In the genomic region with DNA sequence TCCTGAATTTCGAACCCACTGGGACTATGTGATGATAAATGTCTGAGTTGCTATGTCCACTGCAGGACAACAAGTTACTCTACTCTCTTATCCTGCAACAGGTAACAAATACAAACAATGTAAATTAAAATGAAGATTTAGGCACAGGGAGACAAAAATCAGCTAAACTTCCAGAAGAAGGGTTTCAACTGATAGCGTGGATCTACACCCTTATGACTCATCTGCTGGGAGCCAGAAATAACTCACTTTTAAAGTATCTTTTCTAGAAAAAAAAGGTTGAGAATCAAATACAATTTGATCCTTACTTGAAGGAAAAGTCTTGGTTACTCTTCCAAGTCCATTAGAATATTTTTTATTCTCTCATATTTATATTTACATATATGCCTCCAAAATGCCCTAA, we compare ENCODE assay signal across 13 cellular contexts. TPM values are rescaled to one million over a fixed set of nuclear protein-coding genes. Genes with fewer than 3 reads are reported as not detected.
A peak's percentile ranks its signal among the peaks of the same experiment; 100 is the strongest.
DNase-seq lines count a peak whose midpoint lies in the region; ATAC-seq, FAIRE-seq and TF ChIP-seq lines count a peak whose summit lies in the region.
"Had no signal": no experiment of that assay in that cellular context is flagged by ENCODE, and none has a peak within 500 bp of the region (broad histone marks: within the 10 kb centered on the region; RNA-seq: fewer than 3 reads in every experiment).

No MANE protein-coding gene starts in this region.

- peaks cover 44% of the 10 kb centered on the region for H3K36me3 Mint-ChIP-seq in activated T-helper 2 cell treated with anti-CD3 and anti-CD28 coated beads, Interferon-gamma antibody, Interleukin-2, Interleukin-4, amounts not matched to agents 10 μg/mL and 5 μg/mL and 100 μg/mL, durations not matched to agents 14 hours and 24 hours and 36 hours (ENCODE audit: low read depth)

- H3K4me1 ChIP-seq in suprapubic skin, result peaks cover 19% of the 10 kb centered on the region

- H3K9me3 Mint-ChIP-seq in activated T-helper 2 cell treated with anti-CD3 and anti-CD28 coated beads, Interferon-gamma antibody, Interleukin-2, Interleukin-4, amounts not matched to agents 10 μg/mL and 5 μg/mL and 100 μg/mL, durations not matched to agents 14 hours and 24 hours and 36 hours, result peaks cover 5% of the 10 kb centered on the region

- DNase-seq in AG08395 (ENCODE audit: low spot score), result peak; percentile 33
- DNase-seq in H54 (ENCODE audit: insufficient read length, low spot score), result no peak
- DNase-seq in activated T-helper 2 cell treated with anti-CD3 and anti-CD28 coated beads, Interferon-gamma antibody, Interleukin-2, Interleukin-4, amounts not matched to agents 10 μg/mL and 5 μg/mL and 100 μg/mL, durations not matched to agents 14 hours and 24 hours and 36 hours (ENCODE audit: low spot score), result no peak
- DNase-seq in fibroblast of villous mesenchyme (ENCODE audit: low read depth), result peak; percentile 33
- DNase-seq in suprapubic skin (ENCODE audit: low spot score in 2 of 2), result no peak
- no peak for DNase-seq in G401 (ENCODE audit: low spot score)
- DNase-seq in occipital lobe (lab: John Stamatoyannopoulos, UW), result no peak
- DNase-seq: activated naive CD8-positive, alpha-beta T cell treated with anti-CD3 and anti-CD28 coated beads, Interleukin-2, amount 10 ng/mL, durations not matched to agents 7 days and 5 days; left lung; NCI-H1436 had no signal

- no peak for ATAC-seq in GM19397 (IDR thresholded peaks at IDR 0.05; ENCODE audit: unreplicated experiment)

- intact Hi-C loops in activated T-helper 2 cell treated with anti-CD3 and anti-CD28 coated beads, Interferon-gamma antibody, Interleukin-2, Interleukin-4, amounts not matched to agents 10 μg/mL and 5 μg/mL and 100 μg/mL, durations not matched to agents 14 hours and 24 hours and 36 hours (cut with micrococcal nuclease), result no loop called here

- no peak for TF ChIP-seq CTCF in fibroblast of villous mesenchyme (IDR thresholded peaks at IDR 0.05; ENCODE audit: insufficient read depth, low read depth, low read length)
- no peak for TF ChIP-seq CTCF in suprapubic skin (IDR thresholded peaks at IDR 0.05)

- no peaks in the 10 kb centered on the region for H3K27me3 Mint-ChIP-seq in activated T-helper 2 cell treated with anti-CD3 and anti-CD28 coated beads, Interferon-gamma antibody, Interleukin-2, Interleukin-4, amounts not matched to agents 10 μg/mL and 5 μg/mL and 100 μg/mL, durations not matched to agents 14 hours and 24 hours and 36 hours (ENCODE audit: low read depth)
- H3K27me3 Mint-ChIP-seq: activated naive CD8-positive, alpha-beta T cell treated with anti-CD3 and anti-CD28 coated beads, Interleukin-2, amount 10 ng/mL, durations not matched to agents 7 days and 5 days had no signal

- no peak for TF ChIP-seq EP300 in suprapubic skin (IDR thresholded peaks at IDR 0.05)

- H3K4me3 ChIP-seq in fibroblast of villous mesenchyme (ENCODE audit: low read depth, low read length) (no peak overlapping the region), suprapubic skin (no peak overlapping the region)
- H3K4me3 ChIP-seq: left lung had no signal

- WGBS in suprapubic skin, result 60% methylated on average over 2 of the region's 2 CpGs

- H3K27ac ChIP-seq in suprapubic skin, result no peak overlapping the region
- H3K27ac ChIP-seq: C4-2B, left lung had no signal

- in situ Hi-C loops in G401 (cut with HindIII; ENCODE audit: low sequenced_read_pairs), result no loop called here

- TF ChIP-seq POLR2A in H54 (IDR thresholded peaks at IDR 0.05; ENCODE audit: low read depth, low read length) (no peak), suprapubic skin (IDR thresholded peaks at IDR 0.05) (no peak)

- H3K9me3 ChIP-seq in suprapubic skin, result no peaks in the 10 kb centered on the region
- H3K9me3 ChIP-seq: left lung had no signal

- no peak overlapping the region for H3K4me3 Mint-ChIP-seq in activated T-helper 2 cell treated with anti-CD3 and anti-CD28 coated beads, Interferon-gamma antibody, Interleukin-2, Interleukin-4, amounts not matched to agents 10 μg/mL and 5 μg/mL and 100 μg/mL, durations not matched to agents 14 hours and 24 hours and 36 hours (ENCODE audit: low read depth)
- H3K4me3 Mint-ChIP-seq: activated naive CD8-positive, alpha-beta T cell treated with anti-CD3 and anti-CD28 coated beads, Interleukin-2, amount 10 ng/mL, durations not matched to agents 7 days and 5 days had no signal

- peak overlapping the region; percentile 48 for H3K27ac Mint-ChIP-seq in activated T-helper 2 cell treated with anti-CD3 and anti-CD28 coated beads, Interferon-gamma antibody, Interleukin-2, Interleukin-4, amounts not matched to agents 10 μg/mL and 5 μg/mL and 100 μg/mL, durations not matched to agents 14 hours and 24 hours and 36 hours
- H3K27ac Mint-ChIP-seq: activated naive CD8-positive, alpha-beta T cell treated with anti-CD3 and anti-CD28 coated beads, Interleukin-2, amount 10 ng/mL, durations not matched to agents 7 days and 5 days had no signal

- peaks cover 25% of the 10 kb centered on the region for H3K4me1 Mint-ChIP-seq in activated T-helper 2 cell treated with anti-CD3 and anti-CD28 coated beads, Interferon-gamma antibody, Interleukin-2, Interleukin-4, amounts not matched to agents 10 μg/mL and 5 μg/mL and 100 μg/mL, durations not matched to agents 14 hours and 24 hours and 36 hours (ENCODE audit: low read depth)

- FAIRE-seq in H54 (lab: Jason Lieb, UNC), result peak; percentile 83
- FAIRE-seq: TTC549 had no signal

- H3K27me3 ChIP-seq in suprapubic skin, result no peaks in the 10 kb centered on the region
- H3K27me3 ChIP-seq: left lung had no signal

- no peaks in the 10 kb centered on the region for H3K36me3 ChIP-seq in suprapubic skin

RNA-seq across cellular contexts. Expression of a gene that starts 21.4 kb away (rescaled TPM):
- 52.2 and 52.9 TPM in 2 replicates for total RNA-seq in activated T-helper 2 cell treated with anti-CD3 and anti-CD28 coated beads, Interferon-gamma antibody, Interleukin-2, Interleukin-4, amounts not matched to agents 10 μg/mL and 5 μg/mL and 100 μg/mL, durations not matched to agents 14 hours and 24 hours and 36 hours
- total RNA-seq in fibroblast of villous mesenchyme (77.3 and 105 TPM in 2 replicates), suprapubic skin (10 to 100 TPM; 43.5 to 68.1 (median 65.0) TPM), occipital lobe (299 TPM)
- total RNA-seq in G401 (2014; rRNA removed; shearing (Covaris generic)), result 31.4 and 39.3 TPM in 2 replicates

Comparison
In these comparisons a context has a peak if more than half of its experiments do, and no peak if none do; other contexts are left out.
1. DNase-seq: peak in AG08395 (single experiment) and fibroblast of villous mesenchyme (single experiment); none in H54 (single experiment), activated T-helper 2 cell treated with anti-CD3 and anti-CD28 coated beads, Interferon-gamma antibody, Interleukin-2, Interleukin-4, amounts not matched to agents 10 μg/mL and 5 μg/mL and 100 μg/mL, durations not matched to agents 14 hours and 24 hours and 36 hours (single experiment), suprapubic skin (0 of 2), G401 (single experiment) and occipital lobe (single experiment).